In genomic region chr19:3699071-3699740, GRCh38 we compare ENCODE assay signal across 8 cellular contexts. TPM values are rescaled to one million over a fixed set of nuclear protein-coding genes. Genes with fewer than 3 reads are reported as not detected.
DNase-seq lines count a peak whose midpoint lies in the region; ATAC-seq and TF ChIP-seq lines count a peak whose summit lies in the region.

No MANE protein-coding gene starts in this region.

- ATAC-seq in GM21423 (IDR thresholded peaks at IDR 0.05; ENCODE audit: unreplicated experiment) = no peak

- H3K4me1 ChIP-seq in neutrophil (ENCODE audit: control insufficient read depth in 1 of 2, insufficient read depth in 1 of 2, low read depth in 1 of 2, low read length in 1 of 2) = peaks cover 11 to 19% of the 10 kb centered on the region in 2 experiments

- H3K27ac ChIP-seq in neutrophil = peak overlapping the region; percentile 68

- peak overlapping the region; percentile 72 for H3K4me3 ChIP-seq in Jurkat, Clone E6-1 (ENCODE audit: low read length)
- H3K4me3 ChIP-seq in neutrophil (ENCODE audit: low read depth in 1 of 2, low read length in 1 of 2) = peak overlapping the region; percentile 67 to 74

- H3K9me3 ChIP-seq in neutrophil = no peaks in the 10 kb centered on the region

- DNase-seq in D341Med (ENCODE audit: low spot score) (peak; percentile 65), foreskin melanocyte (peak; percentile 48), NCI-H1436 treated with DMSO at 0.1 percent for 48 hours (lab: John Stamatoyannopoulos, UW) (no peak), NCI-H2196 (lab: John Stamatoyannopoulos, UW; ENCODE audit: unreplicated experiment) (no peak)
- DNase-seq in Jurkat, Clone E6-1 (ENCODE audit: low read depth, low spot score) = no peak
- peak; percentile 57 to 59 for DNase-seq in activated T-cell treated with anti-CD3 and anti-CD28 coated beads, Interleukin-2, amount 50 U/mL, for 48 hours

- TF ChIP-seq CTCF in neutrophil (IDR thresholded peaks at IDR 0.05) = no peak

- H3K36me3 ChIP-seq in neutrophil = peaks cover 14% of the 10 kb centered on the region

- no peaks in the 10 kb centered on the region for H3K27me3 ChIP-seq in neutrophil

RNA-seq across cellular contexts. Expression of gene PIP5K1C, which starts 1.1 kb away (rescaled TPM):
- 10.8 TPM for polyA plus RNA-seq in Jurkat, Clone E6-1 (2012; ENCODE audit: insufficient read depth, insufficient read length)

RNA-seq across cellular contexts. Expression of gene TJP3, which starts 9.0 kb away (rescaled TPM):
- polyA plus RNA-seq in Jurkat, Clone E6-1 (2012; ENCODE audit: insufficient read depth, insufficient read length) = 5.3 TPM

Comparison
In these comparisons a context has a peak if more than half of its experiments do, and no peak if none do; other contexts are left out.
1. DNase-seq: peak in D341Med (single experiment), activated T-cell treated with anti-CD3 and anti-CD28 coated beads, Interleukin-2, amount 50 U/mL, for 48 hours (2 of 2) and foreskin melanocyte (single experiment); none in Jurkat, Clone E6-1 (single experiment), NCI-H1436 treated with DMSO at 0.1 percent for 48 hours (single experiment) and NCI-H2196 (single experiment).